In genomic region chr1:175307160-175307559, GRCh38 we compare ENCODE assay signal across 15 cellular contexts.
DNase-seq lines count a peak whose midpoint lies in the region; ATAC-seq, FAIRE-seq and TF ChIP-seq lines count a peak whose summit lies in the region.
"Had no signal": no experiment of that assay in that cellular context is flagged by ENCODE, and none has a peak within 500 bp of the region (broad histone marks: within the 10 kb centered on the region; RNA-seq: fewer than 3 reads in every experiment).

No MANE protein-coding gene starts in this region.

- TF ChIP-seq EP300 in upper lobe of left lung (IDR thresholded peaks at IDR 0.05): no peak

- DNase-seq in GM12891 (ENCODE audit: insufficient read length, low spot score): no peak
- DNase-seq in Karpas-422: peak; percentile 56
- DNase-seq in upper lobe of left lung: no peak
- DNase-seq in activated CD8-positive, alpha-beta memory T cell treated with anti-CD3 and anti-CD28 coated beads, Interleukin-2, amount 50 U/mL, for 48 hours: no peak
- no peak for DNase-seq in NCI-H1092 treated with DMSO at 0.1 percent for 48 hours (lab: John Stamatoyannopoulos, UW)
- DNase-seq in thyroid gland: no peak
- DNase-seq: activated T-cell treated with anti-CD3 and anti-CD28 coated beads for 4 hours; DMS153; effector memory CD8-positive, alpha-beta T cell; foreskin melanocyte; NCI-H146; stimulated activated naive CD4-positive, alpha-beta T cell had no signal

- FAIRE-seq in GM12891 (lab: Jason Lieb, UNC): peak; percentile 91

- peak; percentile 82 for ATAC-seq in GM19372 (IDR thresholded peaks at IDR 0.05; ENCODE audit: low read depth, unreplicated experiment)
- ATAC-seq in HG02623 (IDR thresholded peaks at IDR 0.05; ENCODE audit: unreplicated experiment): peak; percentile 75
- ATAC-seq in upper lobe of left lung (ENCODE audit: low FRiP score in 2 of 2): no peak
- ATAC-seq: effector memory CD8-positive, alpha-beta T cell had no signal

- no peak overlapping the region for H3K27ac ChIP-seq in Karpas-422 (ENCODE audit: low read length)
- no peak overlapping the region for H3K27ac ChIP-seq in upper lobe of left lung
- no peak overlapping the region for H3K27ac ChIP-seq in thyroid gland
- H3K27ac ChIP-seq: SK-N-MC had no signal

- TF ChIP-seq CTCF in upper lobe of left lung (IDR thresholded peaks at IDR 0.05): no peak
- TF ChIP-seq CTCF in thyroid gland (IDR thresholded peaks at IDR 0.05): no peak

- TF ChIP-seq POLR2A in GM12891 (IDR thresholded peaks at IDR 0.05; ENCODE audit: low read depth, low read length) (no peak), upper lobe of left lung (IDR thresholded peaks at IDR 0.05) (no peak), thyroid gland (IDR thresholded peaks at IDR 0.05) (no peak)

- no peaks in the 10 kb centered on the region for H3K79me2 ChIP-seq in Karpas-422 (ENCODE audit: low read length)

- H3K27me3 ChIP-seq in Karpas-422 (ENCODE audit: low read length) (0 out of 2 replicates have a peak, but pooled peaks cover 3% of the 10 kb centered on the region), upper lobe of left lung (no peaks in the 10 kb centered on the region), thyroid gland (no peaks in the 10 kb centered on the region)

- no peaks in the 10 kb centered on the region for H4K20me1 ChIP-seq in Karpas-422 (ENCODE audit: insufficient read depth, low read depth, low read length)

- intact Hi-C loops in thyroid gland (cut with DNase I): no loop called here

- H3K4me2 ChIP-seq in Karpas-422 (ENCODE audit: low read depth, low read length, poor library complexity, severe bottlenecking): peak overlapping the region; percentile 46

- no peaks in the 10 kb centered on the region for H3K36me3 ChIP-seq in Karpas-422 (ENCODE audit: insufficient read depth, low read length)
- H3K36me3 ChIP-seq in upper lobe of left lung: no peaks in the 10 kb centered on the region
- H3K36me3 ChIP-seq in thyroid gland: no peaks in the 10 kb centered on the region

- H3K9ac ChIP-seq in Karpas-422 (ENCODE audit: low read length): 0 out of 2 replicates have a peak overlapping the region, but pooled peaks have one; percentile 3

- H3K4me3 ChIP-seq in Karpas-422 (ENCODE audit: low read length): no peak overlapping the region
- no peak overlapping the region for H3K4me3 ChIP-seq in upper lobe of left lung
- H3K4me3 ChIP-seq in thyroid gland (replicated peaks in 1 of 3): no peak overlapping the region
- H3K4me3 ChIP-seq: SK-N-MC had no signal

- peaks cover 69% of the 10 kb centered on the region for H3K4me1 ChIP-seq in Karpas-422 (ENCODE audit: low read length)
- no peaks in the 10 kb centered on the region for H3K4me1 ChIP-seq in upper lobe of left lung
- no peaks in the 10 kb centered on the region for H3K4me1 ChIP-seq in thyroid gland

- WGBS in upper lobe of left lung, 2 donors: 73 to 78% methylated on average over 3 of the region's 3 CpGs
- WGBS in thyroid gland, 2 donors: 63 to 75% methylated on average over 3 of the region's 3 CpGs

- no peaks in the 10 kb centered on the region for H3K9me2 ChIP-seq in Karpas-422 (replicated peaks; ENCODE audit: insufficient read depth, low read length)

- H3K9me3 ChIP-seq in Karpas-422 (ENCODE audit: low read length): no peaks in the 10 kb centered on the region
- no peaks in the 10 kb centered on the region for H3K9me3 ChIP-seq in upper lobe of left lung
- H3K9me3 ChIP-seq in thyroid gland: no peaks in the 10 kb centered on the region

- no peak overlapping the region for H2AFZ ChIP-seq in Karpas-422 (ENCODE audit: low read length)

TF ChIP-seq in GM12891, 5 proteins besides CTCF, POLR2A, EP300 and RAD21:
- no peak for TF ChIP-seq PAX5 (IDR thresholded peaks at IDR 0.05; ENCODE audit: insufficient read depth, low read length, severe bottlenecking)
- peak; percentile 35; the same call in 1 of the 2 replicates for TF ChIP-seq SPI1 (IDR thresholded peaks at IDR 0.05; ENCODE audit: low read depth, low read length)

Comparison
In these comparisons a context has a peak if more than half of its experiments do, and no peak if none do; other contexts are left out.
1. ATAC-seq: peak in GM19372 (single experiment) and HG02623 (single experiment); none in upper lobe of left lung (0 of 2).